8 cellular contexts compared by ENCODE assay signal in genomic region chr3:196080997-196081833, GRCh38. TPM values are rescaled to one million over a fixed set of nuclear protein-coding genes. Genes with fewer than 3 reads are reported as not detected.
DNase-seq lines count a peak whose midpoint lies in the region; ATAC-seq and TF ChIP-seq lines count a peak whose summit lies in the region.

No MANE protein-coding gene starts in this region.

- ATAC-seq in HG03060 (IDR thresholded peaks at IDR 0.05; ENCODE audit: low read depth, unreplicated experiment): peak; percentile 16
- ATAC-seq in lower lobe of right lung: peak; percentile 90

- H3K36me3 ChIP-seq in duodenal mucosa (ENCODE audit: control insufficient read depth in 1 of 2, insufficient read depth in 2 of 2, low read length in 2 of 2) (peaks cover 0 to 5% of the 10 kb centered on the region in 2 donors), lower lobe of right lung (peaks cover 7% of the 10 kb centered on the region)

- H3K4me1 ChIP-seq in duodenal mucosa (ENCODE audit: control insufficient read depth in 1 of 2, insufficient read depth in 2 of 2, low read length in 2 of 2) (peaks cover 24 to 27% of the 10 kb centered on the region in 2 donors), lower lobe of right lung (peaks cover 27% of the 10 kb centered on the region)

- H3K4me3 ChIP-seq in duodenal mucosa (ENCODE audit: low read depth in 1 of 2, low read length in 2 of 2) (peak overlapping the region; percentile 81 to 95), lower lobe of right lung (peak overlapping the region; percentile 83)

- intact Hi-C loops in lower lobe of right lung (cut with DNase I): no loop called here

- H3K27me3 ChIP-seq in duodenal mucosa (ENCODE audit: control insufficient read depth in 1 of 2, insufficient read depth in 2 of 2, low read length in 2 of 2) (no peaks in the 10 kb centered on the region), lower lobe of right lung (ENCODE audit: low read depth) (no peaks in the 10 kb centered on the region)

- H3K27ac ChIP-seq in duodenal mucosa (ENCODE audit: low read depth, low read length) (peak overlapping the region; percentile 96), lower lobe of right lung (peak overlapping the region; percentile 93)

- TF ChIP-seq CTCF in lower lobe of right lung (IDR thresholded peaks at IDR 0.05): no peak

- peak overlapping the region; percentile 74 to 91 for H3K9ac ChIP-seq in duodenal mucosa (ENCODE audit: low read depth in 1 of 2, low read length in 2 of 2)

- DNase-seq in SIG-M5 treated with dmso at 0.1 percent for 504 hours (lab: John Stamatoyannopoulos, UW; ENCODE audit: unreplicated experiment) (peak; percentile 70), SIG-M5 (lab: John Stamatoyannopoulos, UW) (no peak), NCI-H2227 treated with DMSO at 0.1 percent for 48 hours (lab: John Stamatoyannopoulos, UW) (peak; percentile 59), lower lobe of right lung (peak; percentile 84)
- DNase-seq in activated CD4-positive, alpha-beta T cell treated with anti-CD3 and anti-CD28 coated beads, Interleukin-2, amount 50 U/mL, for 48 hours: peak; percentile 60 to 68
- peak; percentile 25 to 60 (median 40) for DNase-seq in stimulated activated CD4-positive, alpha-beta T cell treated with anti-CD3 and anti-CD28 coated beads, TNF-alpha, amount 100 ng/mL, for 24 hours (ENCODE audit: low read depth in 3 of 3)

- H3K9me3 ChIP-seq in duodenal mucosa (ENCODE audit: control insufficient read depth in 1 of 2, low read length in 2 of 2): no peaks in the 10 kb centered on the region
- no peaks in the 10 kb centered on the region for H3K9me3 ChIP-seq in lower lobe of right lung

RNA-seq across cellular contexts. Expression of gene TFRC, which starts 0.7 kb away (rescaled TPM):
- 478 TPM for total RNA-seq in lower lobe of right lung
